In genomic region chr10:93106631-93107072, GRCh38 we compare ENCODE assay signal across 16 cellular contexts. TPM values are rescaled to one million over a fixed set of nuclear protein-coding genes. Genes with fewer than 3 reads are reported as not detected.
A peak's percentile ranks its signal among the peaks of the same experiment; 100 is the strongest.
DNase-seq lines count a peak whose midpoint lies in the region; ATAC-seq and TF ChIP-seq lines count a peak whose summit lies in the region.
"Had no signal": no experiment of that assay in that cellular context is flagged by ENCODE, and none has a peak within 500 bp of the region (broad histone marks: within the 10 kb centered on the region; RNA-seq: fewer than 3 reads in every experiment).

No MANE protein-coding gene starts in this region.

- intact Hi-C loops in esophagus muscularis mucosa (cut with DNase I) (no loop called here), stomach (cut with DNase I; ENCODE audit: low total_unique reads) (no loop called here)

- H3K27ac ChIP-seq in esophagus muscularis mucosa (replicated peaks in 1 of 4) (no peak overlapping the region), stomach (no peak overlapping the region)

- TF ChIP-seq CTCF in esophagus muscularis mucosa (IDR thresholded peaks at IDR 0.05) (no peak), stomach (IDR thresholded peaks at IDR 0.05) (no peak)

- no peaks in the 10 kb centered on the region for H3K9me3 ChIP-seq in esophagus muscularis mucosa
- H3K9me3 ChIP-seq in stomach, result peaks cover 0 to 6% (median 0%) of the 10 kb centered on the region in 4 donors

- H3K4me3 ChIP-seq in esophagus muscularis mucosa (no peak overlapping the region), stomach (no peak overlapping the region)

- no peak for TF ChIP-seq POLR2A in esophagus muscularis mucosa (IDR thresholded peaks at IDR 0.05; ENCODE audit: low read depth)
- no peak for TF ChIP-seq POLR2A in stomach (IDR thresholded peaks at IDR 0.05)

- TF ChIP-seq EP300 in esophagus muscularis mucosa (IDR thresholded peaks at IDR 0.05), result no peak
- no peak for TF ChIP-seq EP300 in stomach (IDR thresholded peaks at IDR 0.05)

- DNase-seq in AG08395 (ENCODE audit: low spot score), result peak; percentile 21
- DNase-seq in NCI-H345 (lab: John Stamatoyannopoulos, UW), result peak; percentile 55
- peak; percentile 19 for DNase-seq in esophagus muscularis mucosa (ENCODE audit: extremely low spot score)
- no peak for DNase-seq in stomach
- no peak for DNase-seq in islet precursor cell
- DNase-seq in DMS79 (lab: John Stamatoyannopoulos, UW), result no peak
- no peak for DNase-seq in G401 (ENCODE audit: low spot score)
- DNase-seq: activated CD8-positive, alpha-beta memory T cell treated with anti-CD3 and anti-CD28 coated beads, Interleukin-2, amount 50 U/mL, for 4 hours; H9; left ventricle myocardium superior; MM.1S; naive thymus-derived CD4-positive, alpha-beta T cell; NCI-H2227 treated with DMSO at 0.1 percent for 48 hours had no signal

- 39% methylated on average over 2 of the region's 2 CpGs for WGBS in esophagus muscularis mucosa
- 32 to 52% (median 50%) methylated on average over 2 of the region's 2 CpGs for WGBS in stomach, 5 donors

- H3K4me1 ChIP-seq in esophagus muscularis mucosa (no peaks in the 10 kb centered on the region), stomach (no peaks in the 10 kb centered on the region)

- no peaks in the 10 kb centered on the region for H3K27me3 ChIP-seq in esophagus muscularis mucosa
- no peaks in the 10 kb centered on the region for H3K27me3 ChIP-seq in stomach

- in situ Hi-C loops in G401 (cut with HindIII; ENCODE audit: low sequenced_read_pairs), result no loop called here

- peak; percentile 26 for ATAC-seq in GM19452 (IDR thresholded peaks at IDR 0.05; ENCODE audit: unreplicated experiment)
- ATAC-seq: left ventricle myocardium superior; naive thymus-derived CD4-positive, alpha-beta T cell; PC-3 had no signal

- H3K36me3 ChIP-seq in esophagus muscularis mucosa, result no peaks in the 10 kb centered on the region
- H3K36me3 ChIP-seq in stomach, result no peaks in the 10 kb centered on the region

RNA-seq across cellular contexts. Expression of gene CYP26A1, which starts 33.0 kb away (rescaled TPM):
- total RNA-seq in esophagus muscularis mucosa (not detected), stomach (not detected)
- under 1 TPM in 1 of 3 donors, not detected in 2; 0.15 TPM for polyA plus RNA-seq in stomach
- 0.24 and 0.25 TPM in 2 replicates for total RNA-seq in G401 (2014; rRNA removed; shearing (Covaris generic))
- total RNA-seq: left ventricle myocardium superior; naive thymus-derived CD4-positive, alpha-beta T cell had no signal
- polyA plus RNA-seq: AG04450; naive thymus-derived CD4-positive, alpha-beta T cell had no signal

RNA-seq across cellular contexts. Expression of gene CYP26C1, which starts 46.1 kb away (rescaled TPM):
- total RNA-seq in esophagus muscularis mucosa, result under 1 TPM in 3 of 4 donors, not detected in 1; under 0.01 to 0.39 (median under 0.01) TPM
- total RNA-seq in stomach, result 1 to 10 TPM in 1 of 5 donors, not detected in 4; 7.0 TPM
- polyA plus RNA-seq in stomach, result not detected
- 0.80 TPM in 1 of 2 replicates, not detected in the other for total RNA-seq in G401 (2014; rRNA removed; shearing (Covaris generic))
- total RNA-seq: left ventricle myocardium superior, PC-3 had no signal
- polyA plus RNA-seq: AG04450; naive thymus-derived CD4-positive, alpha-beta T cell had no signal

Comparison
In these comparisons a context has a peak if more than half of its experiments do, and no peak if none do; other contexts are left out.
1. DNase-seq: peak in AG08395 (single experiment), NCI-H345 (single experiment) and esophagus muscularis mucosa (single experiment); none in stomach (single experiment), islet precursor cell (single experiment), DMS79 (single experiment) and G401 (single experiment).